18 cellular contexts compared by ENCODE assay signal in genomic region chr2:60519259-60519863, GRCh38. TPM values are rescaled to one million over a fixed set of nuclear protein-coding genes. Genes with fewer than 3 reads are reported as not detected.
DNase-seq lines count a peak whose midpoint lies in the region; TF ChIP-seq lines count a peak whose summit lies in the region.
"Had no signal": no experiment of that assay in that cellular context is flagged by ENCODE, and none has a peak within 500 bp of the region (broad histone marks: within the 10 kb centered on the region; RNA-seq: fewer than 3 reads in every experiment).

No MANE protein-coding gene starts in this region.

- H3K27me3 Mint-ChIP-seq in nephron progenitor cell (ENCODE audit: low read depth, poor library complexity): peaks cover 9% of the 10 kb centered on the region

- H3K36me3 Mint-ChIP-seq in nephron progenitor cell (ENCODE audit: low read depth): peaks cover 5% of the 10 kb centered on the region

- intact Hi-C loops in thyroid gland (cut with DNase I): no loop called here

- DNase-seq in epithelial cell of prostate (ENCODE audit: low read depth, low spot score): no peak
- DNase-seq in mucosa of gallbladder (ENCODE audit: low spot score): peak; percentile 41
- no peak for DNase-seq in thyroid gland
- DNase-seq in nephron progenitor cell: no peak
- no peak for DNase-seq in amygdala (lab: John Stamatoyannopoulos, UW)
- no peak for DNase-seq in SIG-M5 (lab: John Stamatoyannopoulos, UW)
- DNase-seq: activated CD4-positive, alpha-beta T cell treated with anti-CD3 and anti-CD28 coated beads, Interleukin-2, amount 50 U/mL, for 4 hours; Calu3; dermis blood vessel endothelial cell; NCI-H1105 treated with DMSO at 0.1 percent for 48 hours; NCI-H2227 treated with DMSO at 0.1 percent for 48 hours; right lobe of liver; SJCRH30; stimulated activated CD4-positive, alpha-beta T cell treated with anti-CD3 and anti-CD28 coated beads, Interleukin-4, amount 100 ng/mL, for 24 hours; upper lobe of right lung had no signal

- no peak for TF ChIP-seq CTCF in 22Rv1 (IDR thresholded peaks at IDR 0.05)
- no peak for TF ChIP-seq CTCF in thyroid gland (IDR thresholded peaks at IDR 0.05)
- no peak for TF ChIP-seq CTCF in nephron progenitor cell (IDR thresholded peaks at IDR 0.05)

- TF ChIP-seq POLR2A in thyroid gland (IDR thresholded peaks at IDR 0.05): no peak

- H3K36me3 ChIP-seq in HUES6 (ENCODE audit: control insufficient read depth, insufficient read depth, low read length) (peaks cover 10% of the 10 kb centered on the region; the same call in 1 of the 2 replicates), thyroid gland (no peaks in the 10 kb centered on the region)
- H3K36me3 ChIP-seq: right lobe of liver, SJCRH30, upper lobe of right lung had no signal

- H3K4me3 ChIP-seq in HUES6 (ENCODE audit: low read depth, low read length) (0 out of 2 replicates have a peak overlapping the region, but pooled peaks have one; percentile 33), thyroid gland (replicated peaks in 1 of 3) (no peak overlapping the region)
- H3K4me3 ChIP-seq: right lobe of liver, SJCRH30, upper lobe of right lung had no signal

- H3K9ac ChIP-seq in HUES6 (ENCODE audit: low read length): no peak overlapping the region

- no peaks in the 10 kb centered on the region for H3K9me3 Mint-ChIP-seq in nephron progenitor cell
- H3K9me3 Mint-ChIP-seq: activated T-helper 2 cell treated with anti-CD3 and anti-CD28 coated beads, Interferon-gamma antibody, Interleukin-2, Interleukin-4, amounts not matched to agents 10 μg/mL and 5 μg/mL and 100 μg/mL, durations not matched to agents 14 hours and 24 hours and 36 hours had no signal

- WGBS in thyroid gland, 2 donors: 79% methylated on average over 7 of the region's 7 CpGs

- H3K4me1 ChIP-seq in HUES6 (ENCODE audit: control insufficient read depth, insufficient read depth, low read length) (peaks cover 91% of the 10 kb centered on the region), thyroid gland (no peaks in the 10 kb centered on the region)
- H3K4me1 ChIP-seq: right lobe of liver had no signal

- H3K27me3 ChIP-seq in HUES6 (ENCODE audit: control insufficient read depth, insufficient read depth, low read length) (no peaks in the 10 kb centered on the region), thyroid gland (no peaks in the 10 kb centered on the region)
- H3K27me3 ChIP-seq: right lobe of liver, SJCRH30, upper lobe of right lung had no signal

- H3K4me1 Mint-ChIP-seq in nephron progenitor cell: peaks cover 51% of the 10 kb centered on the region

- H3K9me3 ChIP-seq in HUES6 (ENCODE audit: control insufficient read depth, insufficient read depth, low read depth, low read length): no peaks in the 10 kb centered on the region
- H3K9me3 ChIP-seq in thyroid gland: no peaks in the 10 kb centered on the region
- H3K9me3 ChIP-seq: right lobe of liver, SJCRH30, upper lobe of right lung had no signal

- no peak overlapping the region for H3K4me3 Mint-ChIP-seq in nephron progenitor cell

- no peak overlapping the region for H3K27ac Mint-ChIP-seq in nephron progenitor cell
- H3K27ac Mint-ChIP-seq: activated T-helper 2 cell treated with anti-CD3 and anti-CD28 coated beads, Interferon-gamma antibody, Interleukin-2, Interleukin-4, amounts not matched to agents 10 μg/mL and 5 μg/mL and 100 μg/mL, durations not matched to agents 14 hours and 24 hours and 36 hours had no signal

- H3K27ac ChIP-seq in 22Rv1 (peak overlapping the region; percentile 43), HUES6 (ENCODE audit: low read depth, low read length) (peak overlapping the region; percentile 76; the same call in 1 of the 2 replicates), epithelial cell of prostate (peak overlapping the region; percentile 6), thyroid gland (no peak overlapping the region)
- H3K27ac ChIP-seq: right lobe of liver, SJCRH30, upper lobe of right lung had no signal

RNA-seq across cellular contexts. Expression of gene BCL11A, which starts 34.1 kb away (rescaled TPM):
- 21.3 TPM for total RNA-seq in mucosa of gallbladder
- total RNA-seq in thyroid gland: 10 to 100 TPM in 1 of 4 donors, 1 to 10 TPM in 3; 4.6 to 12.8 (median 9.0) TPM

Comparison
In these comparisons a context has a peak if more than half of its experiments do, and no peak if none do; other contexts are left out.
1. H3K27ac ChIP-seq: peak in 22Rv1 (single experiment), HUES6 (single experiment) and epithelial cell of prostate (single experiment); none in thyroid gland (0 of 3).